33 cellular contexts compared by ENCODE assay signal in the genomic region with DNA sequence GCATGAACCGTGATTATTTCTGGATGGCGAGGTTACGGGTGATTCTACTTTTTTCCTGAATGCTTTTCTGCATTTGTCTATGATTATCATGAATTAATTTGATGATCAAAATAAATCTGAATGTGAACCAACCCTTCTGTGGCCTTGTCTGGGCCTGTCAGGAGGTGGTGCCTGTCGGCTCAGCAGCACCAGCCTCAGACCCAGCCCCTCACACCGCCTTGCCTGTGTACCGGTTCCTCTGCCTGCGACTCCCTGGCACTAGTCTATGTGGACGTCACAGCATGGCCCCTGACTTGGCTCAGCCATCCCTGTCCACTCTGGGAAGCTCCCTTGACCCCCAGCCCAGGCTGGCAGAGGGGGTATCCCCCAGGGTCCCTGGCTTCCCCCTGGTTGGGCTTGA. TPM values are rescaled to one million over a fixed set of nuclear protein-coding genes. Genes with fewer than 3 reads are reported as not detected.
"Had no signal": no experiment of that assay in that cellular context is flagged by ENCODE, and none has a peak within 500 bp of the region (broad histone marks: within the 10 kb centered on the region; RNA-seq: fewer than 3 reads in every experiment).

No MANE protein-coding gene starts in this region.

- H3K4me3 ChIP-seq: left lung, lung, neural progenitor cell, ovary, right atrium auricular region, right lobe of liver, smooth muscle cell, tibial nerve, upper lobe of left lung, vagina had no signal

- H3K36me3 ChIP-seq: left lung, neural progenitor cell, ovary, right lobe of liver, tibial nerve, upper lobe of left lung, vagina had no signal

- H3K4me1 Mint-ChIP-seq: mesothelial cell of epicardium; naive B cell; natural killer cell; neural progenitor cell; stimulated activated memory B cell treated with anti-CD40 and anti-IgM and Interleukin-4, amounts not matched to agents 10 μg/mL and 1 μg/mL and 100 μg/mL, for 72 hours; stimulated activated naive CD8-positive, alpha-beta T cell treated with anti-CD3 and anti-CD28 coated beads, Interleukin-15, amount 100 ng/mL, for 72 hours had no signal

- H3K27me3 Mint-ChIP-seq: naive B cell; stimulated activated memory B cell treated with anti-CD40 and anti-IgM and Interleukin-4, amounts not matched to agents 10 μg/mL and 1 μg/mL and 100 μg/mL, for 72 hours; stimulated activated naive CD8-positive, alpha-beta T cell treated with anti-CD3 and anti-CD28 coated beads, Interleukin-15, amount 100 ng/mL, for 72 hours had no signal

- H3K27ac Mint-ChIP-seq: mesothelial cell of epicardium; naive B cell; natural killer cell; nephron progenitor cell; neural progenitor cell; progenitor cell of endocrine pancreas; stimulated activated memory B cell treated with anti-CD40 and anti-IgM and Interleukin-4, amounts not matched to agents 10 μg/mL and 1 μg/mL and 100 μg/mL, for 72 hours; stimulated activated naive CD8-positive, alpha-beta T cell treated with anti-CD3 and anti-CD28 coated beads, Interleukin-15, amount 100 ng/mL, for 72 hours had no signal

- H3K9me3 Mint-ChIP-seq: mesothelial cell of epicardium; naive B cell; natural killer cell; nephron progenitor cell; neural progenitor cell; stimulated activated memory B cell treated with anti-CD40 and anti-IgM and Interleukin-4, amounts not matched to agents 10 μg/mL and 1 μg/mL and 100 μg/mL, for 72 hours; stimulated activated naive CD8-positive, alpha-beta T cell treated with anti-CD3 and anti-CD28 coated beads, Interleukin-15, amount 100 ng/mL, for 72 hours had no signal

- H3K27me3 ChIP-seq: neural progenitor cell, ovary, right atrium auricular region, right lobe of liver, upper lobe of left lung, vagina had no signal

- H2AFZ ChIP-seq: neural progenitor cell had no signal

- H3K36me3 Mint-ChIP-seq: mesothelial cell of epicardium; naive B cell; natural killer cell; neural progenitor cell; stimulated activated memory B cell treated with anti-CD40 and anti-IgM and Interleukin-4, amounts not matched to agents 10 μg/mL and 1 μg/mL and 100 μg/mL, for 72 hours had no signal

- H3K27ac ChIP-seq: left lung, neural progenitor cell, ovary, right lobe of liver, tibial nerve, upper lobe of left lung, vagina had no signal

- FAIRE-seq: kidney had no signal

- DNase-seq: hippocampal formation; kidney; left colon; left lung; mesendoderm; naive B cell; natural killer cell; nephron progenitor cell; ovary; right lobe of liver; stimulated activated CD4-positive, alpha-beta T cell treated with anti-CD3 and anti-CD28 coated beads, Interleukin-1b, Interleukin-23, amount 100 ng/mL, for 48 hours; stimulated activated CD4-positive, alpha-beta T cell treated with anti-CD3 and anti-CD28 coated beads, Interleukin-2, amount 100 ng/mL, for 48 hours; stimulated activated CD4-positive, alpha-beta T cell treated with anti-CD3 and anti-CD28 coated beads, Interleukin-4, amount 100 ng/mL, for 4 hours; stimulated activated CD8-positive, alpha-beta memory T cell treated with anti-CD3 and anti-CD28 coated beads, Interleukin-4, amount 100 ng/mL, for 48 hours; stimulated activated naive CD4-positive, alpha-beta T cell treated with Interleukin-2 at 50 U/mL for 16 hours; stimulated activated naive CD8-positive, alpha-beta T cell treated with anti-CD3 and anti-CD28 coated beads, Interleukin-15, amount 100 ng/mL, for 72 hours; substantia nigra; upper lobe of left lung had no signal

- H3K9ac ChIP-seq: neural progenitor cell had no signal

- H3K9me3 ChIP-seq: left lung, ovary, right atrium auricular region, right lobe of liver, tibial nerve, upper lobe of left lung, vagina had no signal

- H3K4me1 ChIP-seq: left lung, neural progenitor cell, right lobe of liver, tibial nerve, upper lobe of left lung, vagina had no signal

- ATAC-seq: left colon; left lung; stimulated activated naive CD8-positive, alpha-beta T cell treated with anti-CD3 and anti-CD28 coated beads, Interleukin-15, amount 100 ng/mL, for 72 hours had no signal

- H3K4me2 ChIP-seq: neural progenitor cell, smooth muscle cell had no signal

- H3K4me3 Mint-ChIP-seq: mesothelial cell of epicardium; naive B cell; natural killer cell; nephron progenitor cell; neural progenitor cell; stimulated activated memory B cell treated with anti-CD40 and anti-IgM and Interleukin-4, amounts not matched to agents 10 μg/mL and 1 μg/mL and 100 μg/mL, for 72 hours; stimulated activated naive CD8-positive, alpha-beta T cell treated with anti-CD3 and anti-CD28 coated beads, Interleukin-15, amount 100 ng/mL, for 72 hours had no signal

RNA-seq across cellular contexts. Expression of gene ATP1A3, which starts 19.4 kb away (rescaled TPM):
- total RNA-seq: kidney, left lung, lower leg skin, mesothelial cell of epicardium, skeletal muscle tissue, smooth muscle cell, tibial nerve had no signal
- polyA plus RNA-seq: smooth muscle cell had no signal

RNA-seq across cellular contexts. Expression of gene ERFL, which starts 46.4 kb away (rescaled TPM):
- total RNA-seq: pulmonary artery endothelial cell, renal cortical epithelial cell, right atrium auricular region, right lobe of liver, skeletal muscle tissue, temporal lobe, urinary bladder had no signal
